1 cellular context compared by ENCODE assay signal in genomic region chr14:68320495-68320894, GRCh38.
A peak's percentile ranks its signal among the peaks of the same experiment; 100 is the strongest.
TF ChIP-seq lines count a peak whose summit lies in the region.

No MANE protein-coding gene starts in this region.

TF ChIP-seq in IMR-90, 13 proteins besides CTCF, POLR2A, EP300 and RAD21:
- no peak for TF ChIP-seq CHD1 (IDR thresholded peaks at IDR 0.05; ENCODE audit: low read depth, low read length)
- TF ChIP-seq CEBPB (IDR thresholded peaks at IDR 0.05; ENCODE audit: low read depth, low read length): no peak
- TF ChIP-seq, protein P1, sequence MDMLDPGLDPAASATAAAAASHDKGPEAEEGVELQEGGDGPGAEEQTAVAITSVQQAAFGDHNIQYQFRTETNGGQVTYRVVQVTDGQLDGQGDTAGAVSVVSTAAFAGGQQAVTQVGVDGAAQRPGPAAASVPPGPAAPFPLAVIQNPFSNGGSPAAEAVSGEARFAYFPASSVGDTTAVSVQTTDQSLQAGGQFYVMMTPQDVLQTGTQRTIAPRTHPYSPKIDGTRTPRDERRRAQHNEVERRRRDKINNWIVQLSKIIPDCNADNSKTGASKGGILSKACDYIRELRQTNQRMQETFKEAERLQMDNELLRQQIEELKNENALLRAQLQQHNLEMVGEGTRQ (IDR thresholded peaks at IDR 0.05; ENCODE audit: low read depth, low read length): no peak
- TF ChIP-seq FOS (IDR thresholded peaks at IDR 0.05; ENCODE audit: low read depth, low read length): no peak
- TF ChIP-seq MAFK (IDR thresholded peaks at IDR 0.05; ENCODE audit: low read depth, low read length): peak; percentile 91
- no peak for TF ChIP-seq MAZ (IDR thresholded peaks at IDR 0.05; ENCODE audit: borderline replicate concordance, low read depth, low read length)
